Comparison of ENCODE assay signal across 8 cellular contexts in genomic region chr15:42549782-42550392, GRCh38. TPM values are rescaled to one million over a fixed set of nuclear protein-coding genes. Genes with fewer than 3 reads are reported as not detected.
DNase-seq lines count a peak whose midpoint lies in the region; ATAC-seq, FAIRE-seq and TF ChIP-seq lines count a peak whose summit lies in the region.

No MANE protein-coding gene starts in this region.

- H2AFZ ChIP-seq in mesenchymal stem cell (ENCODE audit: low read depth, low read length): no peak overlapping the region

- H2BK5ac ChIP-seq in mesenchymal stem cell (ENCODE audit: low read depth, low read length, poor library complexity, severe bottlenecking): no peak overlapping the region

- H2AK5ac ChIP-seq in mesenchymal stem cell (ENCODE audit: low read length, severe bottlenecking): no peak overlapping the region

- H3K4me3 ChIP-seq in AG04450 (ENCODE audit: low read depth, low read length): peak overlapping the region; percentile 100
- peak overlapping the region in 1 of 2 experiments; percentile 97 for H3K4me3 ChIP-seq in mesenchymal stem cell (ENCODE audit: insufficient read depth in 1 of 2, low read depth in 1 of 2, low read length in 2 of 2)

- no peak overlapping the region for H2BK15ac ChIP-seq in mesenchymal stem cell (ENCODE audit: low read depth, poor library complexity, severe bottlenecking)

- H2BK12ac ChIP-seq in mesenchymal stem cell (ENCODE audit: low read length in 2 of 2): no peak overlapping the region

- peaks cover 47% of the 10 kb centered on the region for H3K4me1 Mint-ChIP-seq in HFFc6 (ENCODE audit: low read depth)
- H3K4me1 Mint-ChIP-seq in activated naive CD8-positive, alpha-beta T cell treated with anti-CD3 and anti-CD28 coated beads, Interleukin-2, amount 10 ng/mL, durations not matched to agents 7 days and 5 days: peaks cover 45% of the 10 kb centered on the region

- DNase-seq in AG04450 (ENCODE audit: low read depth, low spot score): no peak
- DNase-seq in HFFc6: no peak
- no peak for DNase-seq in activated naive CD8-positive, alpha-beta T cell treated with anti-CD3 and anti-CD28 coated beads, Interleukin-2, amount 10 ng/mL, durations not matched to agents 7 days and 5 days
- DNase-seq in mesenchymal stem cell: no peak
- no peak for DNase-seq in H54 (ENCODE audit: insufficient read length, low spot score)
- DNase-seq in stimulated activated CD4-positive, alpha-beta T cell treated with anti-CD3 and anti-CD28 coated beads, Interleukin-1b, Interleukin-23, amount 100 ng/mL, for 48 hours: no peak
- no peak for DNase-seq in nucleus accumbens (lab: John Stamatoyannopoulos, UW)

- H3K4me3 Mint-ChIP-seq in HFFc6: peak overlapping the region; percentile 99
- H3K4me3 Mint-ChIP-seq in activated naive CD8-positive, alpha-beta T cell treated with anti-CD3 and anti-CD28 coated beads, Interleukin-2, amount 10 ng/mL, durations not matched to agents 7 days and 5 days: peak overlapping the region; percentile 98

- H4K91ac ChIP-seq in mesenchymal stem cell (ENCODE audit: low read length): no peak overlapping the region

- H3K9ac ChIP-seq in mesenchymal stem cell (ENCODE audit: low read length): peak overlapping the region; percentile 94

- no peak overlapping the region for H3K4ac ChIP-seq in mesenchymal stem cell (ENCODE audit: low read depth in 1 of 2, low read length in 2 of 2)

- no peak for TF ChIP-seq POLR2A in H54 (IDR thresholded peaks at IDR 0.05; ENCODE audit: low read depth, low read length)

- peaks cover 6% of the 10 kb centered on the region for H3K27me3 Mint-ChIP-seq in HFFc6 (ENCODE audit: insufficient read depth)
- H3K27me3 Mint-ChIP-seq in activated naive CD8-positive, alpha-beta T cell treated with anti-CD3 and anti-CD28 coated beads, Interleukin-2, amount 10 ng/mL, durations not matched to agents 7 days and 5 days: no peaks in the 10 kb centered on the region

- ATAC-seq in activated naive CD8-positive, alpha-beta T cell treated with anti-CD3 and anti-CD28 coated beads, Interleukin-2, amount 10 ng/mL, durations not matched to agents 7 days and 5 days (ENCODE audit: low read depth): no peak
- ATAC-seq in HG02678 (IDR thresholded peaks at IDR 0.05; ENCODE audit: unreplicated experiment): no peak

- peaks cover 17% of the 10 kb centered on the region for H3K79me1 ChIP-seq in mesenchymal stem cell (replicated peaks; ENCODE audit: low read length, poor library complexity, severe bottlenecking)

- H4K8ac ChIP-seq in mesenchymal stem cell (ENCODE audit: low read length): no peak overlapping the region

- TF ChIP-seq CTCF in AG04450 (IDR thresholded peaks at IDR 0.05; ENCODE audit: low read depth, low read length) (no peak), HFFc6 (IDR thresholded peaks at IDR 0.05) (no peak)

- H2BK120ac ChIP-seq in mesenchymal stem cell (ENCODE audit: low read depth, low read length): no peak overlapping the region

- CTCF ChIA-PET in AG04450 (lab: Charles Lee): interaction anchor here (0.6 to 0.7 kb wide), 2 partner anchors 74 to 341 kb away, joined by 3 to 5 read pairs; no protein-coding TSS in a partner anchor

- FAIRE-seq in H54 (lab: Jason Lieb, UNC): no peak

- peaks cover 5 to 14% of the 10 kb centered on the region in 2 experiments for H3K36me3 ChIP-seq in mesenchymal stem cell (ENCODE audit: control insufficient read depth in 1 of 2, insufficient read depth in 2 of 2, low read depth in 1 of 2, low read length in 2 of 2)

- peaks cover 4% of the 10 kb centered on the region for H3K4me1 ChIP-seq in mesenchymal stem cell (ENCODE audit: control insufficient read depth, insufficient read depth, low read depth, low read length)

- H3K9me3 ChIP-seq in AG04450 (ENCODE audit: control insufficient read depth, insufficient read depth, low read length) (no peaks in the 10 kb centered on the region; the same call in 1 of the 2 replicates), mesenchymal stem cell (ENCODE audit: control insufficient read depth, low read length) (no peaks in the 10 kb centered on the region)

- POLR2A ChIA-PET in AG04450 (lab: Yijun Ruan, JAX): no interaction called here
- POLR2A ChIA-PET in activated naive CD8-positive, alpha-beta T cell treated with anti-CD3 and anti-CD28 coated beads, Interleukin-2, amount 10 ng/mL, durations not matched to agents 7 days and 5 days (lab: Charles Lee): interaction anchor here (1.0 to 2.5 kb wide), 6 partner anchors 14 to 276 kb away, joined by 3 to 13 read pairs (median 3); partner anchors contain the start of genes STARD9 and TMEM87A

- no peak overlapping the region for H3K18ac ChIP-seq in mesenchymal stem cell (ENCODE audit: low read depth in 1 of 2, low read length in 2 of 2)

- H3K27ac ChIP-seq in AG04450 (ENCODE audit: low read depth, low read length): no peak overlapping the region
- no peak overlapping the region for H3K27ac ChIP-seq in mesenchymal stem cell (ENCODE audit: low read length, poor library complexity, severe bottlenecking)

- H3K27me3 ChIP-seq in AG04450 (ENCODE audit: control insufficient read depth, insufficient read depth, low read length) (no peaks in the 10 kb centered on the region), mesenchymal stem cell (ENCODE audit: control insufficient read depth in 1 of 2, insufficient read depth in 1 of 2, low read length in 2 of 2) (no peaks in the 10 kb centered on the region)

- no peak overlapping the region for H3K14ac ChIP-seq in mesenchymal stem cell (ENCODE audit: low read length in 2 of 2)

- no peaks in the 10 kb centered on the region for H3K9me3 Mint-ChIP-seq in HFFc6
- no peaks in the 10 kb centered on the region for H3K9me3 Mint-ChIP-seq in activated naive CD8-positive, alpha-beta T cell treated with anti-CD3 and anti-CD28 coated beads, Interleukin-2, amount 10 ng/mL, durations not matched to agents 7 days and 5 days

- WGBS in mesenchymal stem cell: 90% methylated on average over 9 of the region's 11 CpGs

- no peak overlapping the region for H3K23ac ChIP-seq in mesenchymal stem cell (ENCODE audit: low read length in 2 of 2)

- H3K36me3 Mint-ChIP-seq in HFFc6 (ENCODE audit: low read depth): peaks cover 9% of the 10 kb centered on the region; the same call in 1 of the 2 replicates
- H3K36me3 Mint-ChIP-seq in activated naive CD8-positive, alpha-beta T cell treated with anti-CD3 and anti-CD28 coated beads, Interleukin-2, amount 10 ng/mL, durations not matched to agents 7 days and 5 days: peaks cover 19% of the 10 kb centered on the region

- H3K4me2 ChIP-seq in mesenchymal stem cell (ENCODE audit: low read length, poor library complexity, severe bottlenecking): no peak overlapping the region

- peak overlapping the region; percentile 95 for H3K27ac Mint-ChIP-seq in HFFc6
- peak overlapping the region; percentile 62 for H3K27ac Mint-ChIP-seq in activated naive CD8-positive, alpha-beta T cell treated with anti-CD3 and anti-CD28 coated beads, Interleukin-2, amount 10 ng/mL, durations not matched to agents 7 days and 5 days

RNA-seq across cellular contexts. Expression of gene HAUS2, which starts 1.2 kb away (rescaled TPM):
- polyA plus RNA-seq in AG04450 (2011; rRNA removed): 26.4 and 30.6 TPM in 2 replicates
- 6.8 and 7.9 TPM in 2 replicates for polyA minus RNA-seq in AG04450 (2011; rRNA and poly(A)+ RNA removed)
- 10 to 100 TPM; 18.0 to 30.5 (median 26.5) TPM for total RNA-seq in HFFc6 (2021; fragmentation: NEBNext Ultra II Directional; extraction: Animal tissue kit (Norgen Biotek cat#: 25700))
- total RNA-seq in activated naive CD8-positive, alpha-beta T cell treated with anti-CD3 and anti-CD28 coated beads, Interleukin-2, amount 10 ng/mL, durations not matched to agents 7 days and 5 days: 10 to 100 TPM; 28.7 to 30.2 TPM
- polyA plus RNA-seq in mesenchymal stem cell (2013, experiment 1 of 2): 14.6 TPM
- 14.3 TPM for polyA plus RNA-seq in mesenchymal stem cell (2013, experiment 2 of 2)

RNA-seq across cellular contexts. Expression of gene LRRC57, which starts 1.3 kb away (rescaled TPM):
- polyA plus RNA-seq in AG04450 (2011; rRNA removed): 18.2 and 18.3 TPM in 2 replicates
- 5.7 and 9.7 TPM in 2 replicates for polyA minus RNA-seq in AG04450 (2011; rRNA and poly(A)+ RNA removed)
- total RNA-seq in HFFc6 (2021; fragmentation: NEBNext Ultra II Directional; extraction: Animal tissue kit (Norgen Biotek cat#: 25700)): 10 to 100 TPM; 18.5 to 22.9 (median 20.4) TPM
- total RNA-seq in activated naive CD8-positive, alpha-beta T cell treated with anti-CD3 and anti-CD28 coated beads, Interleukin-2, amount 10 ng/mL, durations not matched to agents 7 days and 5 days: 10 to 100 TPM; 24.5 to 25.8 TPM
- polyA plus RNA-seq in mesenchymal stem cell (2013, experiment 1 of 2): 10.9 TPM
- 11.1 TPM for polyA plus RNA-seq in mesenchymal stem cell (2013, experiment 2 of 2)

RNA-seq across cellular contexts. Expression of gene STARD9, which starts 25.5 kb away (rescaled TPM):
- polyA plus RNA-seq in AG04450 (2011; rRNA removed): 2.2 and 3.0 TPM in 2 replicates
- polyA minus RNA-seq in AG04450 (2011; rRNA and poly(A)+ RNA removed): 6.2 and 6.3 TPM in 2 replicates
- 1 to 10 TPM; 1.9 to 2.8 (median 2.3) TPM for total RNA-seq in HFFc6 (2021; fragmentation: NEBNext Ultra II Directional; extraction: Animal tissue kit (Norgen Biotek cat#: 25700))
- 10 to 100 TPM; 14.0 to 16.1 TPM for total RNA-seq in activated naive CD8-positive, alpha-beta T cell treated with anti-CD3 and anti-CD28 coated beads, Interleukin-2, amount 10 ng/mL, durations not matched to agents 7 days and 5 days
- 1.8 TPM for polyA plus RNA-seq in mesenchymal stem cell (2013, experiment 1 of 2)
- polyA plus RNA-seq in mesenchymal stem cell (2013, experiment 2 of 2): 1.6 TPM

RNA-seq across cellular contexts. Expression of gene SNAP23, which starts 54.5 kb away (rescaled TPM):
- 65.9 and 83.7 TPM in 2 replicates for polyA plus RNA-seq in AG04450 (2011; rRNA removed)
- polyA minus RNA-seq in AG04450 (2011; rRNA and poly(A)+ RNA removed): 33.1 and 41.8 TPM in 2 replicates
- total RNA-seq in HFFc6 (2021; fragmentation: NEBNext Ultra II Directional; extraction: Animal tissue kit (Norgen Biotek cat#: 25700)): 10 to 100 TPM; 48.1 to 65.7 (median 55.8) TPM
- 10 to 100 TPM; 47.6 to 57.9 TPM for total RNA-seq in activated naive CD8-positive, alpha-beta T cell treated with anti-CD3 and anti-CD28 coated beads, Interleukin-2, amount 10 ng/mL, durations not matched to agents 7 days and 5 days
- polyA plus RNA-seq in mesenchymal stem cell (2013, experiment 1 of 2): 52.7 TPM
- polyA plus RNA-seq in mesenchymal stem cell (2013, experiment 2 of 2): 52.4 TPM

RNA-seq across cellular contexts. Expression of gene ZNF106, which starts 58.9 kb away (rescaled TPM):
- polyA plus RNA-seq in AG04450 (2011; rRNA removed): 60.8 and 67.4 TPM in 2 replicates
- polyA minus RNA-seq in AG04450 (2011; rRNA and poly(A)+ RNA removed): 140 and 201 TPM in 2 replicates
- 10 to 100 TPM; 51.5 to 58.9 (median 56.1) TPM for total RNA-seq in HFFc6 (2021; fragmentation: NEBNext Ultra II Directional; extraction: Animal tissue kit (Norgen Biotek cat#: 25700))
- total RNA-seq in activated naive CD8-positive, alpha-beta T cell treated with anti-CD3 and anti-CD28 coated beads, Interleukin-2, amount 10 ng/mL, durations not matched to agents 7 days and 5 days: 10 to 100 TPM; 50.9 to 51.8 TPM
- 31.4 TPM for polyA plus RNA-seq in mesenchymal stem cell (2013, experiment 1 of 2)
- polyA plus RNA-seq in mesenchymal stem cell (2013, experiment 2 of 2): 30.0 TPM
